12 cellular contexts compared by ENCODE assay signal in the genomic region with DNA sequence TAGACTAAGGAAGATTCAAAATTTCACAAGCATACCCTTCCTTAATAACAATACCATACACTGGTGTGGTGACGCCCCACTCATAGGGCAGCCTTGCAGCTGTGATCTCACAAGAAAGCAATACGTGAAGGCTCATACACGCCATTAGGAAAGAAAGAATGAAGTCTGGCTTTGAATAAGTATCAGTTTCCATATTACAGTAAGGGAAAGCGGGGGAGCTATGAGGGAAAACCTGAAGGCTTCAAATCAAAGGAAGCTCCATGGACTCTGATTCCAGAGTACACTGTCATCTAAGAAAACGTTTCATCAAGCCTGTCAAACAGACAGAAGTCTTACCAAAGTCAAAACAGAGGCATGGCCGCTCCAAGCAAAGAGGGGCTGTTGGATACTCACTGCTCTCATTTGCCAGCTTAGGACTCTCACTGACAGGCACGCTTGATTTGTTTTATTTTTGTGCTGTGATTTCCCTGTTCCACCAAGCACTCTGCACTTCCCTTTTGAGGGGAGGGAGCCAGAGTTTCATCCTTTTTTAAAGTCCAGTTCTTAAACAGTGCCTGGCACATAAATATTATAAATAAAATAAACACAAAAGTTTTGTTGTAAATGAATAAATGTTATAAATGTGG.
DNase-seq lines count a peak whose midpoint lies in the region; ATAC-seq and TF ChIP-seq lines count a peak whose summit lies in the region.
"Had no signal": no experiment of that assay in that cellular context is flagged by ENCODE, and none has a peak within 500 bp of the region (broad histone marks: within the 10 kb centered on the region; RNA-seq: fewer than 3 reads in every experiment).

No MANE protein-coding gene starts in this region.

- H3K4me3 Mint-ChIP-seq in T-helper 2 cell treated with Interferon-gamma antibody and Interleukin-4, amounts not matched to agents 5 μg/mL and 100 μg/mL, for 36 hours, result no peak overlapping the region
- H3K4me3 Mint-ChIP-seq: activated naive CD8-positive, alpha-beta T cell treated with anti-CD3 and anti-CD28 coated beads, Interleukin-2, amount 10 ng/mL, durations not matched to agents 7 days and 5 days; CD8-positive, alpha-beta T cell had no signal

- H3K23ac ChIP-seq in neuronal stem cell (ENCODE audit: low read depth, low read length, poor library complexity), result no peak overlapping the region

- H4K8ac ChIP-seq in neuronal stem cell (ENCODE audit: low read depth, low read length), result no peak overlapping the region

- no peak overlapping the region for H3K18ac ChIP-seq in neuronal stem cell (ENCODE audit: low read length)

- DNase-seq in amniotic epithelial cell (ENCODE audit: low read depth) (peak; percentile 31), neuronal stem cell (ENCODE audit: low spot score) (no peak), GM19238 (ENCODE audit: insufficient read length, low spot score) (no peak)
- DNase-seq in stimulated activated CD4-positive, alpha-beta T cell treated with anti-CD3 and anti-CD28 coated beads, Interleukin-2, amount 100 ng/mL, for 48 hours, result no peak
- DNase-seq in T-helper 2 cell treated with Interferon-gamma antibody and Interleukin-4, amounts not matched to agents 5 μg/mL and 100 μg/mL, for 36 hours (ENCODE audit: low spot score), result no peak
- DNase-seq in activated CD8-positive, alpha-beta memory T cell treated with anti-CD3 and anti-CD28 coated beads, Interleukin-2, amount 50 U/mL, for 48 hours, result no peak
- DNase-seq: activated naive CD8-positive, alpha-beta T cell treated with anti-CD3 and anti-CD28 coated beads, Interleukin-2, amount 10 ng/mL, durations not matched to agents 7 days and 5 days; CD8-positive, alpha-beta T cell; stimulated activated CD8-positive, alpha-beta memory T cell treated with anti-CD3 and anti-CD28 coated beads, Interleukin-4, amount 100 ng/mL, for 48 hours had no signal

- no peak overlapping the region for H2BK120ac ChIP-seq in neuronal stem cell (ENCODE audit: low read depth, low read length)

- no peak overlapping the region for H3K9ac ChIP-seq in neuronal stem cell (ENCODE audit: low read depth, low read length, poor library complexity)

- no peak overlapping the region for H3K4me2 ChIP-seq in neuronal stem cell (ENCODE audit: insufficient read depth, low read length, poor library complexity, severe bottlenecking)

- H3K4me3 ChIP-seq in neuronal stem cell (ENCODE audit: low read length in 2 of 2), result no peak overlapping the region

- H3K14ac ChIP-seq in neuronal stem cell (ENCODE audit: low read length), result no peak overlapping the region

- H3K4me1 Mint-ChIP-seq in T-helper 2 cell treated with Interferon-gamma antibody and Interleukin-4, amounts not matched to agents 5 μg/mL and 100 μg/mL, for 36 hours (ENCODE audit: low read depth), result no peaks in the 10 kb centered on the region
- H3K4me1 Mint-ChIP-seq: activated naive CD8-positive, alpha-beta T cell treated with anti-CD3 and anti-CD28 coated beads, Interleukin-2, amount 10 ng/mL, durations not matched to agents 7 days and 5 days had no signal

- TF ChIP-seq POLR2A in GM18505 (IDR thresholded peaks at IDR 0.05; ENCODE audit: borderline replicate concordance, extremely low read depth, insufficient read depth, insufficient read length), result no peak

- H3K79me1 ChIP-seq in neuronal stem cell (ENCODE audit: low read depth, low read length), result no peaks in the 10 kb centered on the region

- peaks cover 0 to 11% of the 10 kb centered on the region in 2 donors for H3K4me1 ChIP-seq in neuronal stem cell (ENCODE audit: control insufficient read depth in 2 of 2, insufficient read depth in 1 of 2, low read depth in 1 of 2, low read length in 2 of 2)

- H3K27me3 ChIP-seq in neuronal stem cell (ENCODE audit: control insufficient read depth in 3 of 3, insufficient read depth in 3 of 3, low read depth in 1 of 3, low read length in 3 of 3), result no peaks in the 10 kb centered on the region

- H3K9me3 Mint-ChIP-seq in T-helper 2 cell treated with Interferon-gamma antibody and Interleukin-4, amounts not matched to agents 5 μg/mL and 100 μg/mL, for 36 hours, result no peaks in the 10 kb centered on the region
- H3K9me3 Mint-ChIP-seq: activated naive CD8-positive, alpha-beta T cell treated with anti-CD3 and anti-CD28 coated beads, Interleukin-2, amount 10 ng/mL, durations not matched to agents 7 days and 5 days; CD8-positive, alpha-beta T cell had no signal

- H3K36me3 ChIP-seq in neuronal stem cell (replicated peaks in 1 of 2; ENCODE audit: control insufficient read depth in 2 of 2, insufficient read depth in 2 of 2, low read length in 2 of 2), result no peaks in the 10 kb centered on the region

- H3K27ac Mint-ChIP-seq in T-helper 2 cell treated with Interferon-gamma antibody and Interleukin-4, amounts not matched to agents 5 μg/mL and 100 μg/mL, for 36 hours, result no peak overlapping the region
- H3K27ac Mint-ChIP-seq: activated naive CD8-positive, alpha-beta T cell treated with anti-CD3 and anti-CD28 coated beads, Interleukin-2, amount 10 ng/mL, durations not matched to agents 7 days and 5 days; CD8-positive, alpha-beta T cell had no signal

- H2AFZ ChIP-seq in neuronal stem cell (ENCODE audit: low read length), result peak overlapping the region; percentile 60

- no peak overlapping the region for H2AK5ac ChIP-seq in neuronal stem cell (ENCODE audit: low read depth, low read length)

- no CpG with 5 or more reads among the region's 7 CpGs for WGBS in neuronal stem cell (ENCODE audit: extremely low coverage in 2 of 2, insufficient read length in 2 of 2, insufficient replicate concordance in 1 of 2), 2 donors

- no peak overlapping the region for H3K4ac ChIP-seq in neuronal stem cell (ENCODE audit: low read length)

- H2BK12ac ChIP-seq in neuronal stem cell (ENCODE audit: low read length), result no peak overlapping the region

- no peak overlapping the region for H3K27ac ChIP-seq in neuronal stem cell (replicated peaks; ENCODE audit: low read length)

- ATAC-seq in GM18505 (IDR thresholded peaks at IDR 0.05; ENCODE audit: unreplicated experiment) (peak; percentile 48), HG02678 (IDR thresholded peaks at IDR 0.05; ENCODE audit: unreplicated experiment) (peak; percentile 56)
- ATAC-seq: activated CD4-positive, CD25-positive, alpha-beta regulatory T cell treated with anti-CD3 and anti-CD28 coated beads, Interleukin-2, amount 50 U/mL, for 24 hours; CD8-positive, alpha-beta T cell had no signal

- H3K9me3 ChIP-seq in neuronal stem cell (replicated peaks in 1 of 2; ENCODE audit: control insufficient read depth in 2 of 2, insufficient read depth in 1 of 2, low read depth in 1 of 2, low read length in 2 of 2), result no peaks in the 10 kb centered on the region

- H4K91ac ChIP-seq in neuronal stem cell (ENCODE audit: low read depth, low read length, poor library complexity), result no peak overlapping the region

- no peaks in the 10 kb centered on the region for H3K36me3 Mint-ChIP-seq in T-helper 2 cell treated with Interferon-gamma antibody and Interleukin-4, amounts not matched to agents 5 μg/mL and 100 μg/mL, for 36 hours (ENCODE audit: low read depth)
- H3K36me3 Mint-ChIP-seq: activated naive CD8-positive, alpha-beta T cell treated with anti-CD3 and anti-CD28 coated beads, Interleukin-2, amount 10 ng/mL, durations not matched to agents 7 days and 5 days; CD8-positive, alpha-beta T cell had no signal

- no peak overlapping the region for H2BK15ac ChIP-seq in neuronal stem cell (ENCODE audit: low read length)

- H3K27me3 Mint-ChIP-seq in T-helper 2 cell treated with Interferon-gamma antibody and Interleukin-4, amounts not matched to agents 5 μg/mL and 100 μg/mL, for 36 hours (ENCODE audit: low read depth), result no peaks in the 10 kb centered on the region
- H3K27me3 Mint-ChIP-seq: activated naive CD8-positive, alpha-beta T cell treated with anti-CD3 and anti-CD28 coated beads, Interleukin-2, amount 10 ng/mL, durations not matched to agents 7 days and 5 days had no signal

- no peak overlapping the region for H2BK5ac ChIP-seq in neuronal stem cell (ENCODE audit: low read length)
